ENCODE assay signal across 29 cellular contexts in genomic region chr13:76386316-76386715, GRCh38.
"Had no signal": no experiment of that assay in that cellular context is flagged by ENCODE, and none has a peak within 500 bp of the region (broad histone marks: within the 10 kb centered on the region; RNA-seq: fewer than 3 reads in every experiment).

No MANE protein-coding gene starts in this region.

- H3K27me3 Mint-ChIP-seq: dendritic cell treated with granulocyte-macrophage colony-stimulating factor and Interleukin-4, amounts not matched to agents 40 ng/mL and 50 ng/mL, for 4 days; naive thymus-derived CD8-positive, alpha-beta T cell; stimulated activated naive B cell treated with anti-CD40 and anti-IgM and Interleukin-4, amounts not matched to agents 10 μg/mL and 1 μg/mL and 100 μg/mL, for 72 hours; stimulated activated naive CD8-positive, alpha-beta T cell treated with anti-CD3 and anti-CD28 coated beads, Interleukin-15, Interleukin-2, amounts not matched to agents 100 ng/mL and 50 ng/mL, for 24 hours had no signal

- H3K36me3 ChIP-seq: colonic mucosa, gastroesophageal sphincter, heart left ventricle, ovary, suprapubic skin, transverse colon, vagina had no signal

- H3K4me3 ChIP-seq: colonic mucosa, gastroesophageal sphincter, heart left ventricle, ovary, psoas muscle, skin epidermis, suprapubic skin, transverse colon, vagina had no signal

- H3K9me3 ChIP-seq: colonic mucosa, gastroesophageal sphincter, heart left ventricle, ovary, psoas muscle, suprapubic skin, transverse colon, vagina had no signal

- H3K27ac Mint-ChIP-seq: dendritic cell treated with granulocyte-macrophage colony-stimulating factor and Interleukin-4, amounts not matched to agents 40 ng/mL and 50 ng/mL, for 4 days; endodermal cell; naive thymus-derived CD8-positive, alpha-beta T cell; stimulated activated naive B cell treated with anti-CD40 and anti-IgM and Interleukin-4, amounts not matched to agents 10 μg/mL and 1 μg/mL and 100 μg/mL, for 72 hours; stimulated activated naive CD8-positive, alpha-beta T cell treated with anti-CD3 and anti-CD28 coated beads, Interleukin-15, Interleukin-2, amounts not matched to agents 100 ng/mL and 50 ng/mL, for 24 hours had no signal

- H3K4me1 ChIP-seq: colonic mucosa, foreskin keratinocyte, psoas muscle, vagina had no signal

- DNase-seq: colonic mucosa; effector CD8-positive, alpha-beta T cell; endodermal cell; foreskin keratinocyte; heart left ventricle; hippocampal formation; islet precursor cell; kidney glomerular epithelial cell; left colon; mesendoderm; midbrain; naive thymus-derived CD8-positive, alpha-beta T cell; occipital lobe; ovary; posterior cingulate gyrus; psoas muscle; right cardiac atrium; stimulated activated CD4-positive, alpha-beta T cell treated with anti-CD3 and anti-CD28 coated beads, Interleukin-15, amount 100 ng/mL, for 24 hours; stimulated activated CD4-positive, alpha-beta T cell treated with anti-CD3 and anti-CD28 coated beads, Interleukin-2, amount 100 ng/mL, for 48 hours; stimulated activated naive B cell treated with anti-CD40 and anti-IgM and Interleukin-4, amounts not matched to agents 10 μg/mL and 1 μg/mL and 100 μg/mL, for 72 hours; transverse colon had no signal

- H3K27ac ChIP-seq: colonic mucosa, epithelial cell of prostate, foreskin keratinocyte, heart left ventricle, ovary, psoas muscle, skin epidermis, suprapubic skin, vagina had no signal

- H3K36me3 Mint-ChIP-seq: naive thymus-derived CD8-positive, alpha-beta T cell; stimulated activated naive B cell treated with anti-CD40 and anti-IgM and Interleukin-4, amounts not matched to agents 10 μg/mL and 1 μg/mL and 100 μg/mL, for 72 hours had no signal

- ATAC-seq: esophagus mucosa; foreskin keratinocyte; gastroesophageal sphincter; heart left ventricle; left colon; naive thymus-derived CD8-positive, alpha-beta T cell; psoas muscle; right cardiac atrium; stimulated activated naive B cell treated with anti-CD40 and anti-IgM and Interleukin-4, amounts not matched to agents 10 μg/mL and 1 μg/mL and 100 μg/mL, for 72 hours had no signal

- H3K4me3 Mint-ChIP-seq: dendritic cell treated with granulocyte-macrophage colony-stimulating factor and Interleukin-4, amounts not matched to agents 40 ng/mL and 50 ng/mL, for 4 days; endodermal cell; naive thymus-derived CD8-positive, alpha-beta T cell; stimulated activated naive B cell treated with anti-CD40 and anti-IgM and Interleukin-4, amounts not matched to agents 10 μg/mL and 1 μg/mL and 100 μg/mL, for 72 hours; stimulated activated naive CD8-positive, alpha-beta T cell treated with anti-CD3 and anti-CD28 coated beads, Interleukin-15, Interleukin-2, amounts not matched to agents 100 ng/mL and 50 ng/mL, for 24 hours had no signal

- H3K9me3 Mint-ChIP-seq: dendritic cell treated with granulocyte-macrophage colony-stimulating factor and Interleukin-4, amounts not matched to agents 40 ng/mL and 50 ng/mL, for 4 days; endodermal cell; naive thymus-derived CD8-positive, alpha-beta T cell; stimulated activated naive B cell treated with anti-CD40 and anti-IgM and Interleukin-4, amounts not matched to agents 10 μg/mL and 1 μg/mL and 100 μg/mL, for 72 hours; stimulated activated naive CD8-positive, alpha-beta T cell treated with anti-CD3 and anti-CD28 coated beads, Interleukin-15, Interleukin-2, amounts not matched to agents 100 ng/mL and 50 ng/mL, for 24 hours had no signal

- H3K27me3 ChIP-seq: colonic mucosa, foreskin keratinocyte, gastroesophageal sphincter, heart left ventricle, ovary, suprapubic skin, transverse colon, vagina had no signal

- H3K4me1 Mint-ChIP-seq: naive thymus-derived CD8-positive, alpha-beta T cell; stimulated activated naive B cell treated with anti-CD40 and anti-IgM and Interleukin-4, amounts not matched to agents 10 μg/mL and 1 μg/mL and 100 μg/mL, for 72 hours had no signal
